Comparison of ENCODE assay signal across 8 cellular contexts in the genomic region with DNA sequence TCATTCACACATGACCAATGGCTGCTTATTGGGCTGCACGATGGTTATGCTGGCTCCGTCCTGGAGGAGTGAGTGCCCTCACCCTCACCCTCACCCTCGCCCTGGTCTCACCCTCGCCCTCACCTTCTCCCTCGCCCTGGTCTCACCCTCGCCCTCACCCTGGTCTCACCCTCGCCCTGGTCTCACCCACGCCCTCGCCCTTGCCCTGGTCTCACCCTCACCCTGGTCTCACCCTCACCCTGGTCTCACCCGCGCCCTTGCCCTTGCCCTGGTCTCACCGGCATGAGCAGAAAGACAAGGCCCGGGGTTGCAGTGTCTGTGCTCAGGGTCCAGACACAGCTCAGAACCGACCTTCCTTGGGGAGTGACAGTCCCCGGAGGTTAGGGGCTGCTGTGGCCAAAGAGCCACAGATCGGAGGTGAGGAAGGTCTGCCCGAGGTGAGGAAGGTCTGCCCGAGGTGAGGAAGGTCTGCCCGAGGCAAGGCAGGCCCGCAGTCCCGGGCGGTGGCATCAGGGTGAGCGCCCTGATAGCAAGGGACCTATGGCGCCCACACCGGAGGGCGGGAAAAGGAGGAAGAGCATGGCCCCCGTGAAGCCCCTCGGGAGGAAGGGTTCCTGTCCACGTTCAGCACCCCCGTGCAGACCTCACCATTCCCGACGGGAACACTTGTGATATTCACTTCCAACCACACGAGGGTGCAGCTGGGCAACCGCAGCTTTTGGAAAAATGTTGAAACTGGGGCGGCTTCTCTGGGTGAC.
A peak's percentile ranks its signal among the peaks of the same experiment; 100 is the strongest.
DNase-seq lines count a peak whose midpoint lies in the region; ATAC-seq and TF ChIP-seq lines count a peak whose summit lies in the region.

No MANE protein-coding gene starts in this region.

- peak; percentile 81 for DNase-seq in 8988T
- DNase-seq in HPDE6-E6E7 (ENCODE audit: extremely low spot score): peak; percentile 48
- peak; percentile 35 to 56 (median 46) for DNase-seq in body of pancreas
- DNase-seq in iPS-NIHi7 (ENCODE audit: extremely low spot score): peak; percentile 83
- peak; percentile 65 for DNase-seq in testis
- no peak for DNase-seq in COLO668 (lab: John Stamatoyannopoulos, UW; ENCODE audit: unreplicated experiment)

- ATAC-seq in body of pancreas (peak; percentile 79), GM18519 (IDR thresholded peaks at IDR 0.05; ENCODE audit: low FRiP score, unreplicated experiment) (no peak), HG03045 (IDR thresholded peaks at IDR 0.05; ENCODE audit: unreplicated experiment) (no peak)

- WGBS in body of pancreas, 2 donors: 53 to 69% methylated on average over 28 to 35 of the region's 35 CpGs
- WGBS in testis, 2 donors: 72 to 81% methylated on average over 28 to 35 of the region's 35 CpGs

- H3K4me1 ChIP-seq in body of pancreas: peaks cover 7% of the 10 kb centered on the region
- no peaks in the 10 kb centered on the region for H3K4me1 ChIP-seq in testis

- H3K36me3 ChIP-seq in body of pancreas (replicated peaks in 1 of 2; ENCODE audit: insufficient read depth in 1 of 2, low read depth in 2 of 2) (no peaks in the 10 kb centered on the region), testis (ENCODE audit: low read depth, missing control alignments) (no peaks in the 10 kb centered on the region)

- TF ChIP-seq CTCF in body of pancreas (IDR thresholded peaks at IDR 0.05): peak in 6 of 7 experiments; percentile 44 to 64 (median 56)
- TF ChIP-seq CTCF in testis (IDR thresholded peaks at IDR 0.05): peak; percentile 69 to 72 (median 71)

- intact Hi-C loops in body of pancreas (cut with DNase I) (no loop called here), testis (cut with DNase I; ENCODE audit: low total_unique reads) (no loop called here)

- H3K4me3 ChIP-seq in body of pancreas (no peak overlapping the region), testis (no peak overlapping the region)

- H3K9me3 ChIP-seq in body of pancreas: no peaks in the 10 kb centered on the region
- no peaks in the 10 kb centered on the region for H3K9me3 ChIP-seq in testis

- no peak overlapping the region for H3K27ac ChIP-seq in body of pancreas
- no peak overlapping the region for H3K27ac ChIP-seq in testis

- no peaks in the 10 kb centered on the region for H3K27me3 ChIP-seq in body of pancreas
- no peaks in the 10 kb centered on the region for H3K27me3 ChIP-seq in testis

- TF ChIP-seq POLR2A in body of pancreas (IDR thresholded peaks at IDR 0.05): no peak
- no peak for TF ChIP-seq POLR2A in testis (IDR thresholded peaks at IDR 0.05)
